Comparison of ENCODE assay signal across 11 cellular contexts in the genomic region with DNA sequence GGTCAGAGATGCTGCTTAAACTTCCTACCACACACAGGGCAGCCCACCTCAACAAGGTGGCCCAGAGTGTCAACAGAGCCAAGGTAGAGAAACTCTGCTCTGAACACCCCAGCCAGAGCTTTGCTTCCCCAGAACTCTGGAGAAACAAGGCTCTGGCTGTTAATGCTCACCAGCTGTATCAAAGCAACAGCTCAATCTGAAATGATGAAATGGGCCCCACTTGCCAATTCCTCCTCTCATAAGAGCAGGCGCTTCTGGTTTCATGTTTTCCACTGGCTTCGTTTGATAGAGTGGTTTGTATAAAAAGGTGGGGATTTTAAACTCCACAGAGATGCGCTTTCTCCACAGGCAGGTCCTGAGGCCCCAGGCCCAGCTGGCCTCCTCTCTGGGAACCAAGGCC.
"Had no signal": no experiment of that assay in that cellular context is flagged by ENCODE, and none has a peak within 500 bp of the region (broad histone marks: within the 10 kb centered on the region; RNA-seq: fewer than 3 reads in every experiment).

No MANE protein-coding gene starts in this region.

- H3K4me3 Mint-ChIP-seq: activated naive CD8-positive, alpha-beta T cell treated with anti-CD3 and anti-CD28 coated beads, Interleukin-2, amount 10 ng/mL, durations not matched to agents 7 days and 5 days had no signal

- ATAC-seq: left lobe of liver had no signal

- H3K27me3 Mint-ChIP-seq: activated naive CD8-positive, alpha-beta T cell treated with anti-CD3 and anti-CD28 coated beads, Interleukin-2, amount 10 ng/mL, durations not matched to agents 7 days and 5 days had no signal

- FAIRE-seq: small intestine had no signal

- H3K9me3 Mint-ChIP-seq: activated naive CD8-positive, alpha-beta T cell treated with anti-CD3 and anti-CD28 coated beads, Interleukin-2, amount 10 ng/mL, durations not matched to agents 7 days and 5 days had no signal

- H3K9me3 ChIP-seq: heart left ventricle had no signal

- DNase-seq: activated CD4-positive, alpha-beta T cell treated with anti-CD3 and anti-CD28 coated beads, Interleukin-2, amount 50 U/mL, for 48 hours; activated CD4-positive, CD25-positive, alpha-beta regulatory T cell treated with anti-CD3 and anti-CD28 coated beads, Interleukin-2, amount 50 U/mL, for 72 hours; activated naive CD8-positive, alpha-beta T cell treated with anti-CD3 and anti-CD28 coated beads, Interleukin-2, amount 10 ng/mL, durations not matched to agents 7 days and 5 days; central memory CD4-positive, alpha-beta T cell; effector CD8-positive, alpha-beta T cell; heart left ventricle; mesendoderm; small intestine; SW 1271 had no signal

- H3K27ac ChIP-seq: coronary artery, heart left ventricle had no signal

- H3K27me3 ChIP-seq: heart left ventricle had no signal

- H3K27ac Mint-ChIP-seq: activated naive CD8-positive, alpha-beta T cell treated with anti-CD3 and anti-CD28 coated beads, Interleukin-2, amount 10 ng/mL, durations not matched to agents 7 days and 5 days had no signal

- H3K4me3 ChIP-seq: coronary artery, heart left ventricle had no signal
